In the genomic region with DNA sequence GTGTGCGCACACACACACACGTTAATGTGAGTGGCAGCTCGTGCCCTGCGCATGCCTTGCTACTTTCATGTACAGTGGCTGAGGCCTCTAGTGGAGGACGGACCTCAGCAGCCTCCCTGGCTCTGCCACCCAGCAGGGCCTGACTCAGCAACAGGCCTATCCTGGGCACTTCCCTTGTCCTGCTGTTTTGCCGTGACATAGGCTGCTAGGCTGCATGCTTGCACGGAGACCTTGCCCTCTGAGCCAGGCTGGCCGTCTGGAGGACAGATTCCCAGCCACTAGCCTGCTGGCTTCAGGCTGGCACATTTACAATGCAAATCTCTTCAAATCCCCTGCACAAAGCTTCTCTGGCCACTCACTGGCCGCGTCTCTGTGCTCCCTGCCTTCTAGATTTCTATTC, we compare ENCODE assay signal across 1 cellular context.
TF ChIP-seq lines count a peak whose summit lies in the region.

No MANE protein-coding gene starts in this region.

TF ChIP-seq in K562, 482 proteins besides CTCF, POLR2A, EP300 and RAD21:
- TF ChIP-seq EP400 (IDR thresholded peaks at IDR 0.05) (no peak), TFAP4 (CRISPR knock-in tag; IDR thresholded peaks at IDR 0.05; ENCODE audit: borderline replicate concordance) (0 out of 2 replicates have a peak, but pooled peaks have one; percentile 12), USF1 (CRISPR knock-in tag; IDR thresholded peaks at IDR 0.05) (peak; percentile 11; the same call in 1 of the 2 replicates), POLR2G (IDR thresholded peaks at IDR 0.05; ENCODE audit: low read depth, low read length) (peak; percentile 29; the same call in 1 of the 2 replicates), SIN3A (IDR thresholded peaks at IDR 0.05; ENCODE audit: borderline replicate concordance in 2 of 2, control insufficient read depth in 1 of 2, low read depth in 2 of 2, low read length in 2 of 2) (no peak)
